Comparison of ENCODE assay signal across 20 cellular contexts in genomic region chr11:36254739-36255138, GRCh38. TPM values are rescaled to one million over a fixed set of nuclear protein-coding genes. Genes with fewer than 3 reads are reported as not detected.
A peak's percentile ranks its signal among the peaks of the same experiment; 100 is the strongest.
DNase-seq lines count a peak whose midpoint lies in the region; FAIRE-seq and TF ChIP-seq lines count a peak whose summit lies in the region.
"Had no signal": no experiment of that assay in that cellular context is flagged by ENCODE, and none has a peak within 500 bp of the region (broad histone marks: within the 10 kb centered on the region; RNA-seq: fewer than 3 reads in every experiment).

No MANE protein-coding gene starts in this region.

- H3K27me3 ChIP-seq in MG63: 0 out of 2 replicates have a peak, but pooled peaks cover 2% of the 10 kb centered on the region
- H3K27me3 ChIP-seq: tibial nerve had no signal

- no peaks in the 10 kb centered on the region for H3K36me3 ChIP-seq in MG63

- TF ChIP-seq POLR2A in H54 (IDR thresholded peaks at IDR 0.05; ENCODE audit: low read depth, low read length): no peak

- no peak for FAIRE-seq in H54 (lab: Jason Lieb, UNC)

- DNase-seq in GM03348 (ENCODE audit: low spot score): peak; percentile 45
- DNase-seq in MG63: peak; percentile 45
- peak; percentile 31 for DNase-seq in dermis blood vessel endothelial cell
- peak; percentile 75 for DNase-seq in iris pigment epithelial cell (ENCODE audit: low read depth)
- no peak for DNase-seq in HUDEP-2 (lab: John Stamatoyannopoulos, UW; ENCODE audit: unreplicated experiment in 76 of 76)
- DNase-seq in H54 (ENCODE audit: insufficient read length, low spot score): no peak
- no peak for DNase-seq in GM10266 (ENCODE audit: extremely low spot score)
- DNase-seq in central memory CD4-positive, alpha-beta T cell: no peak
- DNase-seq: activated CD4-positive, alpha-beta T cell treated with anti-CD3 and anti-CD28 coated beads, Interleukin-2, amount 50 U/mL, for 48 hours; activated T-cell treated with anti-CD3 and anti-CD28 coated beads for 4 hours; anterior cingulate cortex; COR-L47; naive B cell; NCI-H82; right cardiac atrium; stimulated activated naive CD4-positive, alpha-beta T cell had no signal

- H3K9me3 ChIP-seq in MG63: peaks cover 3% of the 10 kb centered on the region

- no peak overlapping the region for H3K4me3 ChIP-seq in MG63
- H3K4me3 ChIP-seq: coronary artery, lung, PC-9, tibial nerve had no signal

- no peak for TF ChIP-seq CTCF in GM10266 (IDR thresholded peaks at IDR 0.05; ENCODE audit: control insufficient read depth, insufficient read depth, low read depth, missing control alignments)

RNA-seq across cellular contexts. Expression of gene COMMD9, which starts 34.5 kb away (rescaled TPM):
- total RNA-seq in MG63 (2014; rRNA removed; shearing (Covaris generic); ENCODE audit: low replicate concordance): 19.2 and 130 TPM in 2 replicates
- total RNA-seq in dermis blood vessel endothelial cell: 32.5 and 50.5 TPM in 2 replicates

RNA-seq across cellular contexts. Expression of gene PRR5L, which starts 41.3 kb away (rescaled TPM):
- 5.3 TPM in 1 of 2 replicates, not detected in the other for total RNA-seq in MG63 (2014; rRNA removed; shearing (Covaris generic); ENCODE audit: low replicate concordance)
- 6.0 and 30.3 TPM in 2 replicates for total RNA-seq in dermis blood vessel endothelial cell

Comparison
In these comparisons a context has a peak if more than half of its experiments do, and no peak if none do; other contexts are left out.
1. DNase-seq: peak in GM03348 (single experiment), MG63 (single experiment), dermis blood vessel endothelial cell (single experiment) and iris pigment epithelial cell (single experiment); none in HUDEP-2 (0 of 76), H54 (single experiment), GM10266 (single experiment) and central memory CD4-positive, alpha-beta T cell (single experiment).